10 cellular contexts compared by ENCODE assay signal in the genomic region with DNA sequence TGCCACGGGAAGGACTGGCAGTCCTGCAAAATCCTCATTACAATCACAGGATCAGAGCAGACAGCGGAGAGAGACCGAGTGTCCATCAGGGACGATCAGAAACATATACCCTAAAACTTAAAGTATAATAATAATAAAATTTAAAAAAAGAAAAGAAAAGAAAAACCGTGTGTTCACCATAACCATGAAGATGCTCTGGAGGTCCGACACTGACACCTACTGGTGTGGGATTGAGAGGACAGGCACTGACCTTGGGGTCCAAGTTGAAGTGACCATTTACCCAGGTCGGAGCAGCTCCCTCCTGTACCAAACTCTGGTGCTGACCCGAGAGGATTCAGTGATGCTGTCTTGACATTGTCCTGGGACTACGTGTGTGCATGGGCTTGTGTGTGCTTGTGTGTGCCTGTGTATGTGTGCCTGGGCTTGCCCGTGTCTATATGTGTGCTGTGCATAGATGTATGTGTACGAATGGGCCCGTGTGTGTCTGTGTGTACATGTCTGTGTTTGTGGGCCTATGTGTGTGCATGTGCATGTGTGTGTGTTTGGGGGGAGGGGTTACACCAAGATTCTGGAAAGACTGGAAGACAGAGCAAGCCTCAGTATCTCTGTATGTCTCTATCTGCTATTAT. TPM values are rescaled to one million over a fixed set of nuclear protein-coding genes. Genes with fewer than 3 reads are reported as not detected.
DNase-seq lines count a peak whose midpoint lies in the region; ATAC-seq, FAIRE-seq and TF ChIP-seq lines count a peak whose summit lies in the region.
"Had no signal": no experiment of that assay in that cellular context is flagged by ENCODE, and none has a peak within 500 bp of the region (broad histone marks: within the 10 kb centered on the region; RNA-seq: fewer than 3 reads in every experiment).

No MANE protein-coding gene starts in this region.

- POLR2A ChIA-PET in A673 (lab: Charles Lee; ENCODE audit: low non-redundant PET): no interaction called here

- no peak for TF ChIP-seq POLR2A in tibial nerve (IDR thresholded peaks at IDR 0.05)

- FAIRE-seq in kidney (lab: Jason Lieb, UNC): no peak

- no peak overlapping the region for H3K27ac ChIP-seq in A673 (ENCODE audit: low read depth, low read length, poor library complexity, severe bottlenecking)
- H3K27ac ChIP-seq in DND-41 (ENCODE audit: low read length): no peak overlapping the region
- H3K27ac ChIP-seq in kidney (ENCODE audit: low read depth in 2 of 2, low read length in 2 of 2): no peak overlapping the region
- no peak overlapping the region for H3K27ac ChIP-seq in tibial nerve
- H3K27ac ChIP-seq: thoracic aorta had no signal

- no peaks in the 10 kb centered on the region; the same call in 1 of the 2 replicates for H4K20me1 ChIP-seq in DND-41 (ENCODE audit: insufficient read depth, low read length)

- peak; percentile 37; the same call in 1 of the 3 replicates for ATAC-seq in DND-41 (ENCODE audit: insufficient read depth, low read depth)
- ATAC-seq in activated naive CD8-positive, alpha-beta T cell treated with anti-CD3 and anti-CD28 coated beads, Interleukin-2, amount 50 U/mL, for 24 hours: no peak
- no peak for ATAC-seq in GM21717 (IDR thresholded peaks at IDR 0.05; ENCODE audit: unreplicated experiment)

- no peaks in the 10 kb centered on the region for H3K79me2 ChIP-seq in DND-41 (ENCODE audit: insufficient read depth, low read length)

- peaks cover 29% of the 10 kb centered on the region for H3K27me3 ChIP-seq in A673 (replicated peaks; ENCODE audit: insufficient read depth, low read depth, low read length, poor library complexity)
- H3K27me3 ChIP-seq in DND-41 (ENCODE audit: insufficient read depth, low read length, poor library complexity): peaks cover 27% of the 10 kb centered on the region
- peaks cover 0 to 18% of the 10 kb centered on the region in 2 donors for H3K27me3 ChIP-seq in tibial nerve

- CTCF ChIA-PET in A673 (lab: Charles Lee): no interaction called here

- H3K9me3 ChIP-seq in A673 (ENCODE audit: low read depth, low read length, poor library complexity, severe bottlenecking) (no peaks in the 10 kb centered on the region), DND-41 (ENCODE audit: insufficient read depth, low read length, severe bottlenecking) (no peaks in the 10 kb centered on the region), kidney (ENCODE audit: control insufficient read depth in 1 of 2, low read length in 2 of 2) (no peaks in the 10 kb centered on the region), tibial nerve (no peaks in the 10 kb centered on the region)
- H3K9me3 ChIP-seq: thoracic aorta had no signal

- H3K4me1 ChIP-seq in A673 (ENCODE audit: insufficient read depth, low read length, poor library complexity, severe bottlenecking) (no peaks in the 10 kb centered on the region), DND-41 (ENCODE audit: insufficient read depth, low read length) (no peaks in the 10 kb centered on the region), kidney (ENCODE audit: control insufficient read depth in 1 of 2, insufficient read depth in 1 of 2, low read depth in 1 of 2, low read length in 2 of 2) (no peaks in the 10 kb centered on the region), tibial nerve (peaks cover 0 to 11% (median 0%) of the 10 kb centered on the region in 4 donors)

- H3K27ac Mint-ChIP-seq in activated naive CD8-positive, alpha-beta T cell treated with anti-CD3 and anti-CD28 coated beads, Interleukin-2, amount 50 U/mL, for 24 hours: no peak overlapping the region

- no peak overlapping the region for H2AFZ ChIP-seq in DND-41 (ENCODE audit: low read depth, low read length)

- H3K9me3 Mint-ChIP-seq in activated naive CD8-positive, alpha-beta T cell treated with anti-CD3 and anti-CD28 coated beads, Interleukin-2, amount 50 U/mL, for 24 hours: no peaks in the 10 kb centered on the region

- H3K9ac ChIP-seq in DND-41 (ENCODE audit: low read depth, low read length): no peak overlapping the region
- H3K9ac ChIP-seq in kidney (ENCODE audit: low read length in 2 of 2): no peak overlapping the region

- DNase-seq in A673 (ENCODE audit: low spot score) (peak; percentile 18), DND-41 (peak; percentile 26), MV-4-11 (lab: John Stamatoyannopoulos, UW) (peak; percentile 39), kidney (no peak), tibial nerve (ENCODE audit: low spot score in 2 of 2) (peak in 1 of 2 donors; percentile 41), superior temporal gyrus (ENCODE audit: extremely low spot score) (no peak)
- DNase-seq in activated naive CD8-positive, alpha-beta T cell treated with anti-CD3 and anti-CD28 coated beads, Interleukin-2, amount 50 U/mL, for 24 hours: peak; percentile 38

- WGBS in tibial nerve, 2 donors: 44 to 49% methylated on average over 12 of the region's 12 CpGs

- H3K27me3 Mint-ChIP-seq in activated naive CD8-positive, alpha-beta T cell treated with anti-CD3 and anti-CD28 coated beads, Interleukin-2, amount 50 U/mL, for 24 hours: peaks cover 13% of the 10 kb centered on the region

- TF ChIP-seq CTCF in A673 (conservative IDR thresholded peaks at IDR 0.05; ENCODE audit: low read depth, low read length) (peak; percentile 64), DND-41 (IDR thresholded peaks at IDR 0.05; ENCODE audit: borderline replicate concordance, extremely low read depth, low read length, poor library complexity, severe bottlenecking) (peak; percentile 71), kidney (IDR thresholded peaks at IDR 0.05; ENCODE audit: borderline replicate concordance, extremely low read depth, insufficient read depth) (peak; percentile 50), tibial nerve (IDR thresholded peaks at IDR 0.05) (peak in 4 of 5 experiments; percentile 17 to 47 (median 20))

- H3K4me1 Mint-ChIP-seq in activated naive CD8-positive, alpha-beta T cell treated with anti-CD3 and anti-CD28 coated beads, Interleukin-2, amount 50 U/mL, for 24 hours: peaks cover 16% of the 10 kb centered on the region

- no peak for TF ChIP-seq EP300 in tibial nerve (IDR thresholded peaks at IDR 0.05)

- BruUV-seq in A673 (replicated peaks; lab: Mats Ljungman, UMichigan): no TSS peak

- H3K4me2 ChIP-seq in DND-41 (ENCODE audit: insufficient read depth, low read length): no peak overlapping the region

- no peak overlapping the region for H3K4me3 ChIP-seq in A673 (ENCODE audit: low read depth, low read length, poor library complexity, severe bottlenecking)
- H3K4me3 ChIP-seq in DND-41 (ENCODE audit: low read depth in 1 of 2, low read length in 2 of 2): no peak overlapping the region
- H3K4me3 ChIP-seq in kidney (ENCODE audit: low read length in 2 of 2): no peak overlapping the region
- H3K4me3 ChIP-seq in tibial nerve: no peak overlapping the region
- H3K4me3 ChIP-seq: thoracic aorta had no signal

- H3K36me3 ChIP-seq in A673 (ENCODE audit: insufficient read depth, low read length, poor library complexity, severe bottlenecking): no peaks in the 10 kb centered on the region
- H3K36me3 ChIP-seq in DND-41 (ENCODE audit: insufficient read depth, low read length): no peaks in the 10 kb centered on the region
- H3K36me3 ChIP-seq in kidney (ENCODE audit: control insufficient read depth in 1 of 2, insufficient read depth in 2 of 2, low read length in 2 of 2): no peaks in the 10 kb centered on the region
- H3K36me3 ChIP-seq in tibial nerve: no peaks in the 10 kb centered on the region
- H3K36me3 ChIP-seq: thoracic aorta had no signal

- H3K4me3 Mint-ChIP-seq in activated naive CD8-positive, alpha-beta T cell treated with anti-CD3 and anti-CD28 coated beads, Interleukin-2, amount 50 U/mL, for 24 hours: no peak overlapping the region

- intact Hi-C loops in A673 (cut with micrococcal nuclease; ENCODE audit: unreplicated experiment): loop anchor here (10.0 kb wide), 1 partner anchor 237 kb away; the partner anchor contains the start of genes BTBD17 and GPR142
- intact Hi-C loops in kidney (cut with DNase I): no loop called here

- H3K36me3 Mint-ChIP-seq in activated naive CD8-positive, alpha-beta T cell treated with anti-CD3 and anti-CD28 coated beads, Interleukin-2, amount 50 U/mL, for 24 hours (ENCODE audit: low read depth): no peaks in the 10 kb centered on the region

RNA-seq across cellular contexts. Expression of gene CD300LD, which starts 10.0 kb away (rescaled TPM):
- not detected in 2 replicates for total RNA-seq in A673 (2021)
- total RNA-seq in kidney: not detected
- polyA plus RNA-seq in kidney (ENCODE audit: insufficient read depth, low read depth, low replicate concordance): not detected
- not detected for total RNA-seq in tibial nerve
- total RNA-seq: thoracic aorta had no signal
- polyA plus RNA-seq: esophagus had no signal

RNA-seq across cellular contexts. Expression of gene CD300E, which starts 21.5 kb away (rescaled TPM):
- not detected in 2 replicates for total RNA-seq in A673 (2021)
- 2.5 TPM for total RNA-seq in kidney
- polyA plus RNA-seq in kidney (ENCODE audit: insufficient read depth, low read depth, low replicate concordance): 0.39 TPM
- total RNA-seq in tibial nerve: 1 to 10 TPM in 1 of 4 donors, under 1 TPM in 3; under 0.01 to 1.8 (median 0.51) TPM

RNA-seq across cellular contexts. Expression of gene CD300H, which starts 34.7 kb away (rescaled TPM):
- total RNA-seq in A673 (2021) (not detected in 2 replicates), kidney (2.0 TPM), tibial nerve (not detected)
- not detected for polyA plus RNA-seq in kidney (ENCODE audit: insufficient read depth, low read depth, low replicate concordance)
- total RNA-seq: thoracic aorta had no signal
- polyA plus RNA-seq: esophagus had no signal

RNA-seq across cellular contexts. Expression of gene CD300C, which starts 56.1 kb away (rescaled TPM):
- not detected in 2 replicates for total RNA-seq in A673 (2021)
- 4.2 TPM for total RNA-seq in kidney
- 0.34 TPM for polyA plus RNA-seq in kidney (ENCODE audit: insufficient read depth, low read depth, low replicate concordance)
- 1 to 10 TPM in 2 of 4 donors, under 1 TPM in 1, not detected in 1; 0.59 to 1.8 (median 1.7) TPM for total RNA-seq in tibial nerve

Comparison
In these comparisons a context has a peak if more than half of its experiments do, and no peak if none do; other contexts are left out.
1. DNase-seq: peak in A673 (single experiment), DND-41 (single experiment), MV-4-11 (single experiment) and activated naive CD8-positive, alpha-beta T cell treated with anti-CD3 and anti-CD28 coated beads, Interleukin-2, amount 50 U/mL, for 24 hours (single experiment); none in kidney (single experiment) and superior temporal gyrus (single experiment).
2. CTCF ChIP-seq: peak in every context shown above with its lines; median percentile 71 in DND-41; 64 in A673; 50 in kidney; 20 in tibial nerve.